Comparison of ENCODE assay signal across 8 cellular contexts in the genomic region with DNA sequence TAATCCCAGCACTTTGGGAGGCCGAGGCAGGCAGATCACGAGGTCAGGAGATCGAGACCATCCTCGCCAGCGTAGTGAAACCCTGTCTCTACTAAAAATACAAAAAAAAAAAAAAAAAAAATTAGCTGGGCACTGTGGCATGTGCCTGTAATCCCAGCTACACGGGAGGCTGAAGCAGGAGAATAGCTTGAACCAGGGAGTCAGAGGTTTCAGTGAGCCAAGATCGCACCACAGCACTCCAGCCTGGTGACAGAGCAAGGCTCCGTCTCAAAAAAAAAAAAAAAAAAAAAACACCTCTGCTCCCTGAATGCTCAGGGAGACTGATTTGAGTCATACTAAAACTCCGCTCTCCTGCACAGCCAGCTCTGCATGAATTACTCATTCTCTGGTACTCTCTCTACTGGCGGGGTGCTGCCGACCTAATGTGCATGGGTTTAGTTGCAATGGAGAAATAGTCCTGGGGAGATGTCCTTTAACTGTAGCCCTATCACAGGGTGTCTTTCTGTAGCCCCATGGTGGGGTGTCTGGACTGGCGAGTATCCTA. TPM values are rescaled to one million over a fixed set of nuclear protein-coding genes. Genes with fewer than 3 reads are reported as not detected.
DNase-seq lines count a peak whose midpoint lies in the region; ATAC-seq lines count a peak whose summit lies in the region.
"Not testable (repeated sequence)": the region's sequence is repeated elsewhere in the genome, so short reads cannot be mapped to it uniquely, and the experiment has no call there.

No MANE protein-coding gene starts in this region.

- peak overlapping the region; percentile 89 for H3K27ac ChIP-seq in epithelial cell of prostate

- DNase-seq in Caki2 (ENCODE audit: low read depth) (peak; percentile 40), H4 (ENCODE audit: low spot score) (peak; percentile 60), RKO (ENCODE audit: low spot score) (peak; percentile 87), epithelial cell of prostate (ENCODE audit: low read depth, low spot score) (peak; percentile 66), skeletal muscle cell (ENCODE audit: low read depth) (peak; percentile 58)
- DNase-seq in activated T-cell treated with anti-CD3 and anti-CD28 coated beads, Interleukin-2, amount 50 U/mL, for 48 hours: peak; percentile 72 to 74

- peak; percentile 87 for ATAC-seq in GM18909 (IDR thresholded peaks at IDR 0.05; ENCODE audit: poor library complexity, unreplicated experiment)
- peak; percentile 85 for ATAC-seq in HG03175 (IDR thresholded peaks at IDR 0.05; ENCODE audit: unreplicated experiment)

- H3K4me3 ChIP-seq in skeletal muscle cell (ENCODE audit: low read depth, low read length): not testable (repeated sequence)

- in situ Hi-C loops in Caki2 (cut with HindIII; ENCODE audit: low pct_unique_long_range_greater_than_20kb, low sequenced_read_pairs): not testable (repeated sequence)

RNA-seq across cellular contexts. Expression of a gene that starts 7.8 kb away (rescaled TPM):
- 141 and 157 TPM in 2 replicates for total RNA-seq in Caki2 (2014; rRNA removed; shearing (Covaris generic); ENCODE audit: low replicate concordance)
- total RNA-seq in H4 (2014; rRNA removed; shearing (Covaris generic)): 30.5 and 40.0 TPM in 2 replicates

RNA-seq across cellular contexts. Expression of a gene that starts 25.6 kb away (rescaled TPM):
- 19.4 and 20.0 TPM in 2 replicates for total RNA-seq in Caki2 (2014; rRNA removed; shearing (Covaris generic); ENCODE audit: low replicate concordance)
- total RNA-seq in H4 (2014; rRNA removed; shearing (Covaris generic)): 10.9 and 12.6 TPM in 2 replicates
